ENCODE assay signal across 1 cellular context in the genomic region with DNA sequence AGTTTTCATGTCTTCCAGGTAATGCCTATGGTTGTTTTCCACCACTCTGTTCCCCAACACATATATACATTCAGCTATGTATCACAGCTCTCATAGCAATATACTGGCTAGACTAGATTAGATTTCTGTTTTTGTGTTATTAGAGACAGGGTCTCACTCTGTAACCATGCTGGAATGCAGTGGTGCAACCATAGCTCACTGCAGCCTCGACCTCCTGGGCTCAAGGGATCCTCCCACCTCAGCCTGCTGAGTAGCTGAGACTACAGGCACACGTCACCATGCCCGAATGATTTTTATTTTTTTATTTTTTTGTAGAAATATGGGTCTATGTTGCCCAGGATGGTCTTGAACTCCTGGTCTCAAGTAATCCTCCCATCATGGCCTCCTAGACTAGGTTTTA.
TF ChIP-seq lines count a peak whose summit lies in the region.

No MANE protein-coding gene starts in this region.

TF ChIP-seq in IMR-90, 13 proteins besides CTCF, POLR2A, EP300 and RAD21 (continued from another document):
- no peak for TF ChIP-seq ELK1 (IDR thresholded peaks at IDR 0.05; ENCODE audit: borderline replicate concordance, low read depth, low read length)
- TF ChIP-seq RFX5 (IDR thresholded peaks at IDR 0.05; ENCODE audit: low read depth, low read length) = no peak
- no peak for TF ChIP-seq NFE2L2 (IDR thresholded peaks at IDR 0.05; ENCODE audit: low read depth, low read length)
- no peak for TF ChIP-seq SMC3 (IDR thresholded peaks at IDR 0.05; ENCODE audit: low read depth, low read length)
- no peak for TF ChIP-seq MAZ (IDR thresholded peaks at IDR 0.05; ENCODE audit: borderline replicate concordance, low read depth, low read length)
- no peak for TF ChIP-seq RCOR1 (IDR thresholded peaks at IDR 0.05; ENCODE audit: insufficient replicate concordance, low read length)
- no peak for TF ChIP-seq MAFK (IDR thresholded peaks at IDR 0.05; ENCODE audit: low read depth, low read length)
- no peak for TF ChIP-seq MXI1 (IDR thresholded peaks at IDR 0.05; ENCODE audit: borderline replicate concordance, low read depth, low read length)
- TF ChIP-seq CEBPB (IDR thresholded peaks at IDR 0.05; ENCODE audit: low read depth, low read length) = no peak
